Comparison of ENCODE assay signal across 15 cellular contexts in the genomic region with DNA sequence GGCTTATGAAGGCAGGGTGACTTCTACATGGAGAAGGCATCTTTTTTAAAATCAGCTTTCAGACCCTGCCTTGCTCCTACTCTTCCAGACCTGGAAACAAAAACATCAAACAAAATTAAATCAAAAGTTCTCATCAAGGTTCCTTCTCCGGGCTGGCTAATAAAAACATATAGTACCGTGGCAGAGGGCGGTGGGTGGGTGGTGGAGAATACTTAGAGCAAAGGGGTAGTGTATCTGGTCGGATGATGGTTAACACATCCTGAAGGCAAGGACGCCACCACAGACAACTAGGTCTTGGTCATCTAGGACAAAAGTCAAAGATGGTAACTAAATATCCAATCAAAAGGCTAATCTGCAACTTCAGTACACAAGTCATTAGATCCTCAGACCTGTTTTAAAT. TPM values are rescaled to one million over a fixed set of nuclear protein-coding genes. Genes with fewer than 3 reads are reported as not detected.
DNase-seq lines count a peak whose midpoint lies in the region; ATAC-seq and TF ChIP-seq lines count a peak whose summit lies in the region.
"Had no signal": no experiment of that assay in that cellular context is flagged by ENCODE, and none has a peak within 500 bp of the region (broad histone marks: within the 10 kb centered on the region; RNA-seq: fewer than 3 reads in every experiment).

No MANE protein-coding gene starts in this region.

- peaks cover 62% of the 10 kb centered on the region for H3K79me2 ChIP-seq in fibroblast of lung (ENCODE audit: control insufficient read depth, insufficient read depth, low read length)

- no peaks in the 10 kb centered on the region for H3K36me3 ChIP-seq in fibroblast of lung (ENCODE audit: control insufficient read depth, insufficient read depth, low read length)
- H3K36me3 ChIP-seq in thoracic aorta = no peaks in the 10 kb centered on the region

- no peaks in the 10 kb centered on the region for H4K20me1 ChIP-seq in fibroblast of lung (ENCODE audit: control insufficient read depth, extremely low read depth, insufficient read depth, low read length)

- peak overlapping the region; percentile 97 for H3K27ac Mint-ChIP-seq in activated T-cell treated with anti-CD3 and anti-CD28 coated beads, Interleukin-2, amount 50 U/mL, for 72 hours
- H3K27ac Mint-ChIP-seq in T-helper 17 cell = peak overlapping the region; percentile 98

- no peak overlapping the region for H3K27ac ChIP-seq in fibroblast of lung (ENCODE audit: insufficient read depth, low read length)
- H3K27ac ChIP-seq in thoracic aorta = peak overlapping the region in 1 of 2 donors; percentile 42

- no peaks in the 10 kb centered on the region for H3K9me3 Mint-ChIP-seq in activated T-cell treated with anti-CD3 and anti-CD28 coated beads, Interleukin-2, amount 50 U/mL, for 72 hours

- ATAC-seq in activated T-cell treated with anti-CD3 and anti-CD28 coated beads, Interleukin-2, amount 50 U/mL, for 72 hours (replicated peaks in 1 of 2) = no peak
- no peak for ATAC-seq in T-helper 17 cell
- no peak for ATAC-seq in thoracic aorta (ENCODE audit: insufficient number of reproducible peaks, low FRiP score, low read depth)
- ATAC-seq in HG02759 (IDR thresholded peaks at IDR 0.05; ENCODE audit: unreplicated experiment) = no peak
- ATAC-seq: left cardiac atrium had no signal

- H3K9me3 ChIP-seq in T-helper 17 cell (ENCODE audit: control insufficient read depth, low read length, poor library complexity, severe bottlenecking) (no peaks in the 10 kb centered on the region), fibroblast of lung (ENCODE audit: control insufficient read depth, insufficient read depth, low read depth, low read length) (no peaks in the 10 kb centered on the region), thoracic aorta (no peaks in the 10 kb centered on the region)

- DNase-seq in activated T-cell treated with anti-CD3 and anti-CD28 coated beads, Interleukin-2, amount 50 U/mL, for 72 hours = no peak
- DNase-seq in activated T-cell treated with anti-CD3 and anti-CD28 coated beads, Interleukin-2, amount 50 U/mL, for 48 hours = no peak
- DNase-seq in T-helper 17 cell = no peak
- no peak for DNase-seq in fibroblast of lung (ENCODE audit: low read depth in 2 of 2)
- no peak for DNase-seq in thoracic aorta (ENCODE audit: low spot score)
- DNase-seq in SW 1271 (lab: John Stamatoyannopoulos, UW) = no peak
- no peak for DNase-seq in stimulated activated CD4-positive, alpha-beta T cell treated with anti-CD3 and anti-CD28 coated beads, Interleukin-2, amount 100 ng/mL, for 48 hours
- DNase-seq: cortex of kidney; GDM1; left cardiac atrium; NCI-H2029; nucleus accumbens; stimulated activated CD4-positive, alpha-beta T cell treated with anti-CD3 and anti-CD28 coated beads, Interleukin-2, amount 100 ng/mL, for 24 hours had no signal

- TF ChIP-seq CTCF in fibroblast of lung (conservative IDR thresholded peaks at IDR 0.05 in 1 of 2, IDR thresholded peaks at IDR 0.05 in 1 of 2; ENCODE audit: low read depth in 1 of 2, low read length in 2 of 2) (no peak), thoracic aorta (IDR thresholded peaks at IDR 0.05) (no peak)

- H3K4me1 ChIP-seq in fibroblast of lung (ENCODE audit: control insufficient read depth, extremely low read depth, insufficient read depth, low read length) = no peaks in the 10 kb centered on the region
- peaks cover 37 to 61% of the 10 kb centered on the region in 2 donors for H3K4me1 ChIP-seq in thoracic aorta (ENCODE audit: control insufficient read depth in 1 of 2, low read depth in 2 of 2)

- peak overlapping the region; percentile 88 to 99 for H3K4me3 Mint-ChIP-seq in activated T-cell treated with anti-CD3 and anti-CD28 coated beads, Interleukin-2, amount 50 U/mL, for 72 hours
- peak overlapping the region; percentile 56 for H3K4me3 Mint-ChIP-seq in T-helper 17 cell

- H3K4me3 ChIP-seq in fibroblast of lung (replicated peaks in 1 of 4; ENCODE audit: control extremely low read depth in 1 of 4, insufficient read depth in 1 of 4, low read depth in 3 of 4, low read length in 4 of 4) (peak overlapping the region in 2 of 4 experiments; percentile 20 to 72), thoracic aorta (peak overlapping the region; percentile 23)

- no peak overlapping the region for H3K9ac ChIP-seq in fibroblast of lung (ENCODE audit: insufficient read depth, low read length)

- no peaks in the 10 kb centered on the region for H3K27me3 ChIP-seq in fibroblast of lung (ENCODE audit: control insufficient read depth, insufficient read depth, low read length)
- no peaks in the 10 kb centered on the region for H3K27me3 ChIP-seq in thoracic aorta (replicated peaks; ENCODE audit: insufficient read depth)

- peak overlapping the region; percentile 96 for H3K4me2 ChIP-seq in fibroblast of lung (ENCODE audit: extremely low read depth, insufficient read depth, low read length)

- H3K36me3 Mint-ChIP-seq in activated T-cell treated with anti-CD3 and anti-CD28 coated beads, Interleukin-2, amount 50 U/mL, for 72 hours (ENCODE audit: insufficient read depth in 2 of 2) = peaks cover 7 to 21% of the 10 kb centered on the region in 2 donors
- H3K36me3 Mint-ChIP-seq in T-helper 17 cell (ENCODE audit: low read depth) = peaks cover 4% of the 10 kb centered on the region

- H3K27me3 Mint-ChIP-seq in activated T-cell treated with anti-CD3 and anti-CD28 coated beads, Interleukin-2, amount 50 U/mL, for 72 hours (ENCODE audit: low read depth) = no peaks in the 10 kb centered on the region
- H3K27me3 Mint-ChIP-seq in T-helper 17 cell = no peaks in the 10 kb centered on the region

- H3K4me1 Mint-ChIP-seq in activated T-cell treated with anti-CD3 and anti-CD28 coated beads, Interleukin-2, amount 50 U/mL, for 72 hours (ENCODE audit: low read depth) = peaks cover 91% of the 10 kb centered on the region
- H3K4me1 Mint-ChIP-seq in T-helper 17 cell = peaks cover 62% of the 10 kb centered on the region

- no peak overlapping the region for H2AFZ ChIP-seq in fibroblast of lung (ENCODE audit: low read length)

RNA-seq across cellular contexts. Expression of a gene that starts 1.8 kb away (rescaled TPM):
- 100 to 1,000 TPM; 165 to 188 TPM for total RNA-seq in activated T-cell treated with anti-CD3 and anti-CD28 coated beads, Interleukin-2, amount 50 U/mL, for 72 hours
- 10 to 100 TPM; 95.4 to 96.0 TPM for total RNA-seq in T-helper 17 cell
- total RNA-seq in fibroblast of lung = 235 and 249 TPM in 2 replicates
- 623 and 651 TPM in 2 replicates for polyA plus RNA-seq in fibroblast of lung
- polyA plus RNA-seq in fibroblast of lung (2012) = 466 and 481 TPM in 2 replicates
- 385 and 479 TPM in 2 replicates for polyA minus RNA-seq in fibroblast of lung (ENCODE audit: low replicate concordance)
- 100 to 1,000 TPM; 109 to 236 TPM for total RNA-seq in thoracic aorta

RNA-seq across cellular contexts. Expression of a gene that starts 10.9 kb away (rescaled TPM):
- total RNA-seq in activated T-cell treated with anti-CD3 and anti-CD28 coated beads, Interleukin-2, amount 50 U/mL, for 72 hours = 10 to 100 TPM; 18.8 to 21.9 TPM
- total RNA-seq in T-helper 17 cell = 10 to 100 TPM; 12.3 to 19.0 TPM
- total RNA-seq in fibroblast of lung = 20.5 and 40.0 TPM in 2 replicates
- polyA plus RNA-seq in fibroblast of lung = 41.3 and 61.2 TPM in 2 replicates
- polyA plus RNA-seq in fibroblast of lung (2012) = 33.5 and 68.1 TPM in 2 replicates
- 90.3 and 116 TPM in 2 replicates for polyA minus RNA-seq in fibroblast of lung (ENCODE audit: low replicate concordance)
- 10 to 100 TPM; 25.3 to 40.1 TPM for total RNA-seq in thoracic aorta

RNA-seq across cellular contexts. Expression of a gene that starts 56.9 kb away (rescaled TPM):
- total RNA-seq in activated T-cell treated with anti-CD3 and anti-CD28 coated beads, Interleukin-2, amount 50 U/mL, for 72 hours = not detected
- total RNA-seq in T-helper 17 cell = not detected
- total RNA-seq in fibroblast of lung = not detected in 2 replicates
- polyA plus RNA-seq in fibroblast of lung = not detected in 2 replicates
- not detected in 2 replicates for polyA plus RNA-seq in fibroblast of lung (2012)
- polyA minus RNA-seq in fibroblast of lung (ENCODE audit: low replicate concordance) = not detected in 2 replicates
- not detected for total RNA-seq in thoracic aorta
- total RNA-seq: left cardiac atrium; T-helper 2 cell treated with Interferon-gamma antibody and Interleukin-4, amounts not matched to agents 100 ng/mL and 5 ng/mL, for 36 hours had no signal
